In genomic region chr17:27315796-27316465, GRCh38 we compare ENCODE assay signal across 14 cellular contexts. TPM values are rescaled to one million over a fixed set of nuclear protein-coding genes. Genes with fewer than 3 reads are reported as not detected.
DNase-seq lines count a peak whose midpoint lies in the region; ATAC-seq and TF ChIP-seq lines count a peak whose summit lies in the region.
"Had no signal": no experiment of that assay in that cellular context is flagged by ENCODE, and none has a peak within 500 bp of the region (broad histone marks: within the 10 kb centered on the region; RNA-seq: fewer than 3 reads in every experiment).

No MANE protein-coding gene starts in this region.

- no peak for TF ChIP-seq CTCF in left ventricle myocardium inferior (IDR thresholded peaks at IDR 0.05; ENCODE audit: borderline replicate concordance)
- TF ChIP-seq CTCF in gastroesophageal sphincter (IDR thresholded peaks at IDR 0.05), result no peak
- no peak for TF ChIP-seq CTCF in psoas muscle (IDR thresholded peaks at IDR 0.05)
- no peak for TF ChIP-seq CTCF in H9 (conservative IDR thresholded peaks at IDR 0.05)

- no peak overlapping the region for H2BK12ac ChIP-seq in H9 (ENCODE audit: insufficient read length, low read depth, low read length)

- no peaks in the 10 kb centered on the region for H3K23me2 ChIP-seq in H9 (ENCODE audit: insufficient read length, low read depth, low read length, poor library complexity, severe bottlenecking)

- intact Hi-C loops in left ventricle myocardium inferior (cut with micrococcal nuclease) (no loop called here), cardiac septum (cut with DNase I) (no loop called here), psoas muscle (cut with DNase I) (no loop called here)

- no peaks in the 10 kb centered on the region for H3K4me1 Mint-ChIP-seq in H9
- H3K4me1 Mint-ChIP-seq: activated naive CD8-positive, alpha-beta T cell treated with anti-CD3 and anti-CD28 coated beads, Interleukin-2, amount 10 ng/mL, durations not matched to agents 7 days and 5 days had no signal

- H3K36me3 Mint-ChIP-seq in H9 (ENCODE audit: insufficient read depth in 1 of 3, low read depth in 3 of 3), result peaks cover 50 to 74% (median 71%) of the 10 kb centered on the region in 3 experiments

- H3K4me1 ChIP-seq in left ventricle myocardium inferior, result peaks cover 47% of the 10 kb centered on the region
- H3K4me1 ChIP-seq in gastroesophageal sphincter, result peaks cover 10 to 65% (median 18%) of the 10 kb centered on the region in 3 donors
- H3K4me1 ChIP-seq in psoas muscle, result peaks cover 35% of the 10 kb centered on the region
- no peaks in the 10 kb centered on the region for H3K4me1 ChIP-seq in H9 (ENCODE audit: insufficient read depth, low read length)
- H3K4me1 ChIP-seq: SJSA1 had no signal

- H4K8ac ChIP-seq in H9 (replicated peaks; ENCODE audit: insufficient read length, low read depth, low read length), result no peak overlapping the region

- H3K18ac ChIP-seq in H9 (ENCODE audit: insufficient read length, low read depth, low read length), result no peak overlapping the region

- H4K91ac ChIP-seq in H9 (ENCODE audit: insufficient read length, low read depth, low read length), result no peak overlapping the region

- no peak overlapping the region for H3K23ac ChIP-seq in H9 (ENCODE audit: insufficient read length, low read depth, low read length)

- H3K4me3 Mint-ChIP-seq in H9, result no peak overlapping the region
- H3K4me3 Mint-ChIP-seq: activated naive CD8-positive, alpha-beta T cell treated with anti-CD3 and anti-CD28 coated beads, Interleukin-2, amount 10 ng/mL, durations not matched to agents 7 days and 5 days had no signal

- no peaks in the 10 kb centered on the region; the same call in 1 of the 2 replicates for H3K27me3 Mint-ChIP-seq in H9 (ENCODE audit: low read depth)
- H3K27me3 Mint-ChIP-seq: activated naive CD8-positive, alpha-beta T cell treated with anti-CD3 and anti-CD28 coated beads, Interleukin-2, amount 10 ng/mL, durations not matched to agents 7 days and 5 days had no signal

- no peak overlapping the region for H3K9ac ChIP-seq in H9 (ENCODE audit: extremely low read depth, insufficient read length, low read length)

- H3K79me1 ChIP-seq in H9 (ENCODE audit: insufficient read depth, low read depth, low read length, poor library complexity, severe bottlenecking), result no peaks in the 10 kb centered on the region

- no peak overlapping the region for H2AK5ac ChIP-seq in H9 (ENCODE audit: insufficient read length, low read length)

- no peak overlapping the region for H2BK120ac ChIP-seq in H9 (ENCODE audit: low read depth, low read length, poor library complexity, severe bottlenecking)

- no peak overlapping the region for H4K5ac ChIP-seq in H9 (ENCODE audit: insufficient read length, low read depth, low read length)

- H3K27ac ChIP-seq in left ventricle myocardium inferior (replicated peaks) (peak overlapping the region; percentile 33), gastroesophageal sphincter (peak overlapping the region; percentile 81 to 85 (median 82)), psoas muscle (peak overlapping the region; percentile 76), H9 (ENCODE audit: insufficient read length, low read depth, low read length) (no peak overlapping the region)
- H3K27ac ChIP-seq: SJSA1 had no signal

- TF ChIP-seq EP300 in gastroesophageal sphincter (IDR thresholded peaks at IDR 0.05), result no peak

- ATAC-seq in gastroesophageal sphincter (no peak), psoas muscle (peak; percentile 21 to 79 (median 62)), GM18861 (IDR thresholded peaks at IDR 0.05; ENCODE audit: unreplicated experiment) (no peak)

- H3K36me3 ChIP-seq in left ventricle myocardium inferior (peaks cover 67% of the 10 kb centered on the region), gastroesophageal sphincter (peaks cover 8 to 84% of the 10 kb centered on the region in 2 donors), psoas muscle (ENCODE audit: insufficient read depth in 1 of 2, low read depth in 1 of 2) (peaks cover 14 to 73% of the 10 kb centered on the region in 2 donors)

- DNase-seq in left ventricle myocardium inferior, result no peak
- no peak for DNase-seq in cardiac septum (ENCODE audit: low spot score)
- DNase-seq in psoas muscle, result no peak
- no peak for DNase-seq in cerebellar cortex (ENCODE audit: low spot score)
- DNase-seq in occipital lobe (lab: John Stamatoyannopoulos, UW), result no peak
- no peak for DNase-seq in H9
- DNase-seq: activated naive CD8-positive, alpha-beta T cell treated with anti-CD3 and anti-CD28 coated beads, Interleukin-2, amount 10 ng/mL, durations not matched to agents 7 days and 5 days; Calu3; cortex of kidney; NCI-H1930; retina had no signal

- H3K9me3 Mint-ChIP-seq in H9, result no peaks in the 10 kb centered on the region
- H3K9me3 Mint-ChIP-seq: activated naive CD8-positive, alpha-beta T cell treated with anti-CD3 and anti-CD28 coated beads, Interleukin-2, amount 10 ng/mL, durations not matched to agents 7 days and 5 days had no signal

- no peak overlapping the region for H3K4me2 ChIP-seq in H9 (ENCODE audit: insufficient read depth, insufficient read length, low read length)

- H3K4ac ChIP-seq in H9 (ENCODE audit: low read depth, low read length), result no peak overlapping the region

- no peak overlapping the region for H3K27ac Mint-ChIP-seq in H9
- H3K27ac Mint-ChIP-seq: activated naive CD8-positive, alpha-beta T cell treated with anti-CD3 and anti-CD28 coated beads, Interleukin-2, amount 10 ng/mL, durations not matched to agents 7 days and 5 days had no signal

- no peak overlapping the region for H3K14ac ChIP-seq in H9 (ENCODE audit: insufficient read depth, low read length)

- no peaks in the 10 kb centered on the region for H3K79me2 ChIP-seq in H9 (ENCODE audit: insufficient read depth, low read length)

- no peak for TF ChIP-seq POLR2A in gastroesophageal sphincter (IDR thresholded peaks at IDR 0.05)

- H3K56ac ChIP-seq in H9 (ENCODE audit: insufficient read length, low read depth, low read length), result no peak overlapping the region

- 52 to 57% methylated on average over 5 of the region's 7 CpGs for WGBS in gastroesophageal sphincter (ENCODE audit: low coverage in 1 of 2), 2 donors
- 31 to 43% (median 32%) methylated on average over 7 of the region's 7 CpGs for WGBS in psoas muscle, 3 donors
- WGBS in H9 (ENCODE audit: extremely low coverage, insufficient read length, low lambda C conversion rate), result no CpG with 5 or more reads among the region's 7 CpGs

- H2BK20ac ChIP-seq in H9 (ENCODE audit: low read depth, low read length, poor library complexity, severe bottlenecking), result no peak overlapping the region

- H2BK5ac ChIP-seq in H9 (ENCODE audit: insufficient read length, low read length), result no peak overlapping the region

- H3K27me3 ChIP-seq in left ventricle myocardium inferior (ENCODE audit: low read depth) (no peaks in the 10 kb centered on the region), gastroesophageal sphincter (no peaks in the 10 kb centered on the region), psoas muscle (ENCODE audit: insufficient read depth in 3 of 3, low read length in 2 of 3) (no peaks in the 10 kb centered on the region), H9 (ENCODE audit: insufficient read depth, low read length) (no peaks in the 10 kb centered on the region)
- H3K27me3 ChIP-seq: SJSA1 had no signal

- H3K4me3 ChIP-seq in left ventricle myocardium inferior (no peak overlapping the region), gastroesophageal sphincter (no peak overlapping the region), psoas muscle (no peak overlapping the region)
- H3K4me3 ChIP-seq: SJSA1 had no signal

- H3T11ph ChIP-seq in H9 (ENCODE audit: low read length), result no peak overlapping the region

- H2AFZ ChIP-seq in H9 (ENCODE audit: low read length), result no peak overlapping the region

- H3K9me3 ChIP-seq in left ventricle myocardium inferior (replicated peaks) (no peaks in the 10 kb centered on the region), gastroesophageal sphincter (no peaks in the 10 kb centered on the region), psoas muscle (no peaks in the 10 kb centered on the region), H9 (ENCODE audit: control insufficient read depth, low read depth, low read length) (no peaks in the 10 kb centered on the region)
- H3K9me3 ChIP-seq: SJSA1 had no signal

- H4K20me1 ChIP-seq in H9 (ENCODE audit: control insufficient read depth, insufficient read depth, insufficient read length), result no peaks in the 10 kb centered on the region

- no peak overlapping the region for H2BK15ac ChIP-seq in H9 (ENCODE audit: low read depth, low read length)

RNA-seq across cellular contexts. Expression of gene WSB1, which starts 22.0 kb away (rescaled TPM):
- total RNA-seq in left ventricle myocardium inferior, result 53.3 TPM
- 94.1 TPM for total RNA-seq in cardiac septum
- total RNA-seq in gastroesophageal sphincter, result 100 to 1,000 TPM in 2 of 4 donors, 10 to 100 TPM in 2; 74.2 to 200 (median 133) TPM
- 10 to 100 TPM; 35.3 to 42.8 (median 39.5) TPM for total RNA-seq in psoas muscle
- polyA plus RNA-seq in psoas muscle, result 10 to 100 TPM; 32.4 to 53.6 (median 45.4) TPM
- 299 TPM for total RNA-seq in occipital lobe
- 173 and 187 TPM in 2 replicates for total RNA-seq in H9 (2021)

Comparison
In these comparisons a context has a peak if more than half of its experiments do, and no peak if none do; other contexts are left out.
1. ATAC-seq: peak in psoas muscle (4 of 4); none in gastroesophageal sphincter (single experiment) and GM18861 (single experiment).